13 cellular contexts compared by ENCODE assay signal in the genomic region with DNA sequence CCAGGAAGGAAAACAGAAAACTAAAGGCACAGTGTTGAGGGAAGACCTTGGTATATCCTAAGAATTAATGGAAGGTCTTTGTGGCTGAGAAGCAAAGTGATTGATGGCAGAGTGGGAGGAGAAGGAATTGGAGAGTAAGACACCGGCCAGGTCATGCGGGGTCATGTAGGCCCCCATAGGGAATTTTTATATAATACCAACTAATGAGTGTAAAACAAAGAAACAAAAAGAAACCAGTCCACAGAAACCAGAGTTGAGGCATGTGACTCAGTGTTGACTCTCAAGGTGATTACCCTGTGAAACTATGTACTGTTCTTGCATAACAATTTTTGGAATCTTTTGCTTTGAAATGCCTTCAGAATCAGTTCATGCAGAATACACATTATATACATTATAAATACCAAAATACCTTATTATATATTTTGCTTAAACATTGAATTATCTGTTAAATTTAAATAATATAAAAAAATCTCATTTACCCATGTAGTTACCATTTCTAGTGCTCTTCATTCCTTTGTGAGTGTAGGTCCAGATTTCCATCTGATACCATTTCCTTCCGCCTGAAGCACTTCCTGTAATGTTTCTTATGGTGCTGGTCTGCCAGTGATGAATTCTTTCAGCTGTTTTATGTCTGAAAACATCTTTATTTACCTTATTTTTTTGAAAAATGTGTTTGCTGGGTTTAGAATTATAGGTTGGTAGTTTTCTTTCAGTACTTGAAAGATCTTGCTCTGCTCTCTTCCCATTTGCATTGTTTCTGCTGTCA. TPM values are rescaled to one million over a fixed set of nuclear protein-coding genes. Genes with fewer than 3 reads are reported as not detected.
DNase-seq lines count a peak whose midpoint lies in the region; ATAC-seq and TF ChIP-seq lines count a peak whose summit lies in the region.
"Had no signal": no experiment of that assay in that cellular context is flagged by ENCODE, and none has a peak within 500 bp of the region (broad histone marks: within the 10 kb centered on the region; RNA-seq: fewer than 3 reads in every experiment).

No MANE protein-coding gene starts in this region.

- H3K27me3 ChIP-seq in HCT116 (ENCODE audit: insufficient read depth, low read length) (no peaks in the 10 kb centered on the region), ascending aorta (no peaks in the 10 kb centered on the region)
- H3K27me3 ChIP-seq: Peyer's patch, sigmoid colon had no signal

- H3K36me3 Mint-ChIP-seq in activated naive CD8-positive, alpha-beta T cell treated with anti-CD3 and anti-CD28 coated beads for 36 hours: peaks cover 57% of the 10 kb centered on the region

- no TSS peak for BruUV-seq in HCT116 (replicated peaks; lab: Mats Ljungman, UMichigan)

- POLR2A ChIA-PET in AG04449 (lab: Yijun Ruan, JAX) (no interaction called here), HCT116 (lab: Charles Lee) (interaction anchor here (0.8 to 1.1 kb wide), 2 partner anchors 11 to 16 kb away, joined by 3 read pairs; no protein-coding TSS in a partner anchor)

- H3K4me3 Mint-ChIP-seq in activated naive CD8-positive, alpha-beta T cell treated with anti-CD3 and anti-CD28 coated beads for 36 hours: no peak overlapping the region

- TF ChIP-seq CTCF in AG04449 (IDR thresholded peaks at IDR 0.05; ENCODE audit: insufficient read depth, low read length, missing control alignments): no peak
- TF ChIP-seq CTCF in HCT116 (IDR thresholded peaks at IDR 0.05 in 2 of 3, conservative IDR thresholded peaks at IDR 0.05 in 1 of 3; ENCODE audit: borderline replicate concordance in 1 of 3, insufficient read depth in 1 of 3, low read depth in 2 of 3, low read length in 2 of 3): no peak
- TF ChIP-seq CTCF in ascending aorta (IDR thresholded peaks at IDR 0.05): no peak

- H2AFZ ChIP-seq in HCT116 (ENCODE audit: low read depth, low read length, poor library complexity, severe bottlenecking): no peak overlapping the region

- no peaks in the 10 kb centered on the region for H3K27me3 Mint-ChIP-seq in activated naive CD8-positive, alpha-beta T cell treated with anti-CD3 and anti-CD28 coated beads for 36 hours

- H4K20me1 ChIP-seq in HCT116 (ENCODE audit: insufficient read depth): no peaks in the 10 kb centered on the region

- TF ChIP-seq POLR2A in HCT116 (IDR thresholded peaks at IDR 0.05; ENCODE audit: borderline replicate concordance, extremely low read depth, insufficient read depth, insufficient read length): no peak

- H3K9ac ChIP-seq in HCT116 (ENCODE audit: low read length): peak overlapping the region; percentile 53

- no peaks in the 10 kb centered on the region for H3K9me2 ChIP-seq in HCT116 (ENCODE audit: insufficient read depth)

- RAD21 ChIA-PET in HCT116 (lab: Charles Lee; ENCODE audit: low non-redundant PET in 1 of 2, low total read pairs in 2 of 2, uncharacterized antibody in 2 of 2, unreplicated experiment in 2 of 2): no interaction called here

- intact Hi-C loops in HCT116 (cut with micrococcal nuclease): no loop called here
- intact Hi-C loops in ascending aorta (cut with DNase I): no loop called here

- H3K4me3 ChIP-seq in AG04449 (ENCODE audit: low read depth, low read length) (no peak overlapping the region), HCT116 (replicated peaks in 1 of 2; ENCODE audit: low read depth in 1 of 2, low read length in 2 of 2) (peak overlapping the region in 1 of 2 experiments; percentile 24; a peak in 2 of 4 replicates), ascending aorta (no peak overlapping the region)
- H3K4me3 ChIP-seq: lower lobe of right lung, Peyer's patch, sigmoid colon had no signal

- H3K36me3 ChIP-seq in HCT116 (ENCODE audit: control insufficient read depth in 1 of 2, insufficient read depth in 2 of 2, low read length in 2 of 2) (no peaks in the 10 kb centered on the region), ascending aorta (peaks cover 0 to 10% of the 10 kb centered on the region in 2 donors)
- H3K36me3 ChIP-seq: Peyer's patch had no signal

- H3K9me3 ChIP-seq in HCT116 (ENCODE audit: control insufficient read depth in 1 of 2, insufficient read depth in 1 of 2, low read depth in 1 of 2, low read length in 2 of 2): no peaks in the 10 kb centered on the region
- peaks cover 0 to 6% of the 10 kb centered on the region in 2 donors for H3K9me3 ChIP-seq in ascending aorta
- H3K9me3 ChIP-seq: Peyer's patch, sigmoid colon had no signal

- no peak for TF ChIP-seq RAD21 in HCT116 (IDR thresholded peaks at IDR 0.05; ENCODE audit: low read depth)

- H3K27ac Mint-ChIP-seq in activated naive CD8-positive, alpha-beta T cell treated with anti-CD3 and anti-CD28 coated beads for 36 hours: peak overlapping the region; percentile 65

- peaks cover 19 to 82% of the 10 kb centered on the region in 2 experiments for H3K4me1 ChIP-seq in HCT116 (ENCODE audit: control insufficient read depth in 1 of 2, insufficient read depth in 2 of 2, low read length in 2 of 2)
- no peaks in the 10 kb centered on the region for H3K4me1 ChIP-seq in ascending aorta
- H3K4me1 ChIP-seq: Peyer's patch had no signal

- H3K79me2 ChIP-seq in HCT116 (ENCODE audit: insufficient read depth, low read length): peaks cover 60% of the 10 kb centered on the region

- CTCF ChIA-PET in AG04449 (lab: Yijun Ruan, JAX) (no interaction called here), HCT116 (lab: Charles Lee) (no interaction called here)

- H3K27ac ChIP-seq in HCT116 (ENCODE audit: low read depth, low read length) (peak overlapping the region; percentile 66), ascending aorta (no peak overlapping the region)
- H3K27ac ChIP-seq: lower lobe of right lung, Peyer's patch, sigmoid colon had no signal

- DNase-seq in AG04449 (ENCODE audit: low read depth, low spot score): peak; percentile 57
- DNase-seq in HCT116 (ENCODE audit: low read depth, low spot score): peak; percentile 77
- DNase-seq in activated naive CD8-positive, alpha-beta T cell treated with anti-CD3 and anti-CD28 coated beads for 36 hours: no peak
- peak; percentile 90 for DNase-seq in iris pigment epithelial cell (ENCODE audit: low read depth)
- no peak for DNase-seq in ascending aorta (ENCODE audit: low spot score in 2 of 2)
- no peak for DNase-seq in NCI-H1694 (lab: John Stamatoyannopoulos, UW)
- DNase-seq in DMS53 (lab: John Stamatoyannopoulos, UW): no peak
- no peak for DNase-seq in NCI-H1930 (lab: John Stamatoyannopoulos, UW)
- DNase-seq: DND-41; effector CD4-positive, alpha-beta T cell; lower lobe of right lung; Peyer's patch; sigmoid colon had no signal

- H3K4me1 Mint-ChIP-seq in activated naive CD8-positive, alpha-beta T cell treated with anti-CD3 and anti-CD28 coated beads for 36 hours: peaks cover 55% of the 10 kb centered on the region

- peak overlapping the region; percentile 52 for H3K4me2 ChIP-seq in HCT116 (ENCODE audit: low read length)

- H3K9me3 Mint-ChIP-seq in activated naive CD8-positive, alpha-beta T cell treated with anti-CD3 and anti-CD28 coated beads for 36 hours: peaks cover 5% of the 10 kb centered on the region

- peak; percentile 86 for ATAC-seq in HCT116

TF ChIP-seq in HCT116, 20 proteins besides CTCF, POLR2A, EP300 and RAD21 (continues in another document):
- TF ChIP-seq SRF (IDR thresholded peaks at IDR 0.05; ENCODE audit: low read depth): peak; percentile 76
- peak; percentile 83 for TF ChIP-seq SP1 (IDR thresholded peaks at IDR 0.05; ENCODE audit: low read depth)
- TF ChIP-seq, protein P1, sequence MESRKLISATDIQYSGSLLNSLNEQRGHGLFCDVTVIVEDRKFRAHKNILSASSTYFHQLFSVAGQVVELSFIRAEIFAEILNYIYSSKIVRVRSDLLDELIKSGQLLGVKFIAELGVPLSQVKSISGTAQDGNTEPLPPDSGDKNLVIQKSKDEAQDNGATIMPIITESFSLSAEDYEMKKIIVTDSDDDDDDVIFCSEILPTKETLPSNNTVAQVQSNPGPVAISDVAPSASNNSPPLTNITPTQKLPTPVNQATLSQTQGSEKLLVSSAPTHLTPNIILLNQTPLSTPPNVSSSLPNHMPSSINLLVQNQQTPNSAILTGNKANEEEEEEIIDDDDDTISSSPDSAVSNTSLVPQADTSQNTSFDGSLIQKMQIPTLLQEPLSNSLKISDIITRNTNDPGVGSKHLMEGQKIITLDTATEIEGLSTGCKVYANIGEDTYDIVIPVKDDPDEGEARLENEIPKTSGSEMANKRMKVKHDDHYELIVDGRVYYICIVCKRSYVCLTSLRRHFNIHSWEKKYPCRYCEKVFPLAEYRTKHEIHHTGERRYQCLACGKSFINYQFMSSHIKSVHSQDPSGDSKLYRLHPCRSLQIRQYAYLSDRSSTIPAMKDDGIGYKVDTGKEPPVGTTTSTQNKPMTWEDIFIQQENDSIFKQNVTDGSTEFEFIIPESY (IDR thresholded peaks at IDR 0.05; ENCODE audit: extremely low read depth, insufficient replicate concordance, low read length): no peak
- TF ChIP-seq, protein P2, sequence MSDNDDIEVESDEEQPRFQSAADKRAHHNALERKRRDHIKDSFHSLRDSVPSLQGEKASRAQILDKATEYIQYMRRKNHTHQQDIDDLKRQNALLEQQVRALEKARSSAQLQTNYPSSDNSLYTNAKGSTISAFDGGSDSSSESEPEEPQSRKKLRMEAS (IDR thresholded peaks at IDR 0.05): peak; percentile 58
- TF ChIP-seq FOSL1 (IDR thresholded peaks at IDR 0.05; ENCODE audit: low read depth): peak; percentile 97
- TF ChIP-seq EZH2 (IDR thresholded peaks at IDR 0.05): no peak
- TF ChIP-seq CBX3 (IDR thresholded peaks at IDR 0.05; ENCODE audit: low read depth): peak; percentile 70
- TF ChIP-seq EZH2phosphoT487 (IDR thresholded peaks at IDR 0.05; ENCODE audit: borderline replicate concordance): no peak

RNA-seq across cellular contexts. Expression of a gene that starts 8.6 kb away (rescaled TPM):
- total RNA-seq in HCT116 (2021; ENCODE audit: unreplicated experiment) (27.8 TPM), ascending aorta (9.5 TPM)
- polyA plus RNA-seq in HCT116 (2012): 16.1 and 16.8 TPM in 2 replicates
- total RNA-seq in activated naive CD8-positive, alpha-beta T cell treated with anti-CD3 and anti-CD28 coated beads for 36 hours: 10 to 100 TPM; 15.8 to 18.7 TPM

RNA-seq across cellular contexts. Expression of a gene that starts 49.4 kb away (rescaled TPM):
- total RNA-seq in HCT116 (2021; ENCODE audit: unreplicated experiment): not detected
- polyA plus RNA-seq in HCT116 (2012): not detected in 2 replicates
- total RNA-seq in activated naive CD8-positive, alpha-beta T cell treated with anti-CD3 and anti-CD28 coated beads for 36 hours: not detected
- total RNA-seq in ascending aorta: not detected
- total RNA-seq: Peyer's patch had no signal
- polyA plus RNA-seq: sigmoid colon had no signal

Comparison
In these comparisons a context has a peak if more than half of its experiments do, and no peak if none do; other contexts are left out.
1. DNase-seq: peak in AG04449 (single experiment), HCT116 (single experiment) and iris pigment epithelial cell (single experiment); none in activated naive CD8-positive, alpha-beta T cell treated with anti-CD3 and anti-CD28 coated beads for 36 hours (single experiment), ascending aorta (0 of 2), NCI-H1694 (single experiment), DMS53 (single experiment) and NCI-H1930 (0 of 2).